ENCODE assay signal across 8 cellular contexts in the genomic region with DNA sequence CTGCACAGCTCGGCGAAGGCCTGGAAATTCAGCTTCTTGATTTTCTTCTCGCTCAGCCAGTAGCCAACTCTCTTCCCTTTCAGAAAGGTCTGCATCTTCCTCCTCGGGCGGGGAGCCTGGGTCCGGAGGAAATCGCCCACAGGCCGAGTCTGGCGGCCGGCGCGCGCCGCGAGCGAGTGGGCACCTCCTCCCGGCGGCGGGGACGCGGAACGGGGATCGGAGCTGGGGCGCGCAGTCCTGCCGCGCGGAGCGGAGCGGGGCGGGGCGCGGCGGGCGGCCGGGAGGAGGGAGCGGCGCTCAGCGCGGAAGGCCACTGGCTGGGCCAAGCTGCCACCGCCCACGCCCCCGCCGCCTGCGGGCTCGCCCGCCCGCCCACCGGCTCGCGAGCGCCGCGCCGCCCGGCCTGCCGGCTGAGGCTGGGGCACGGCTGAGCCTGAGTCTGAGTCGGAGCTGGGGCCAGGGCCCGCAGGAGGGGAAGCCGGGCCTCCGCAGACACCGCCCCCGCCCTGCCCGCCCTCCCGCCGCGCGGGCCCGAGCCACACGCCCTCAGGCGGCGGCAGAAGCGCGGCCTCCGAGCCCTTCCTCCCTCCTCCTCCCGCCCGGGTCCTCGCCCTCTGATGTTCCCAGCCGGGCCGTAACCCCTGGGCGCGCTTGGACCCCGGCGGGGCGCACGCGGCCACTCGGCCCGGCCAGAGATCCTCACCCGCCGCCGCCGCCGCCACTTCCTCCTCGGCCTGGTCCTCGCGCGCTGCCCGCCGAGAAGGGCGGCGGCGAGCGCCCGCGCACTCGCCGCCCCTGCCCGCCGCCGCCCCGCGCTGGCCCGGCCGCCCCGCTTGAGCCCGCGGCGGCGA.
DNase-seq lines count a peak whose midpoint lies in the region; ATAC-seq and TF ChIP-seq lines count a peak whose summit lies in the region.

No MANE protein-coding gene starts in this region.

- CTCF ChIA-PET in AG04449 (lab: Yijun Ruan, JAX): interaction anchor here (1.1 to 17.7 kb wide), 9 partner anchors 13 to 162 kb away, joined by 3 to 326 read pairs (median 63); no protein-coding TSS in a partner anchor

- POLR2A ChIA-PET in AG04449 (lab: Yijun Ruan, JAX): interaction anchor here (0.6 to 0.7 kb wide), 2 partner anchors 36 to 955 kb away, joined by 3 to 6 read pairs; no protein-coding TSS in a partner anchor

- H3K27ac Mint-ChIP-seq in central memory CD8-positive, alpha-beta T cell (ENCODE audit: low read depth): no peak overlapping the region

- H3K4me3 ChIP-seq in AG04449 (ENCODE audit: low read depth, low read length): peak overlapping the region; percentile 70

- no peak for DNase-seq in AG04449 (ENCODE audit: low read depth, low spot score)
- peak; percentile 92 for DNase-seq in NCI-H2227 (lab: John Stamatoyannopoulos, UW; ENCODE audit: unreplicated experiment)
- peak; percentile 61 for DNase-seq in activated CD4-positive, CD25-positive, alpha-beta regulatory T cell treated with anti-CD3 and anti-CD28 coated beads, Interleukin-2, amount 50 U/mL, for 16 hours (ENCODE audit: low read depth, low spot score)
- DNase-seq in central memory CD8-positive, alpha-beta T cell (ENCODE audit: low spot score in 2 of 2): peak; percentile 69 to 78
- peak; percentile 89 for DNase-seq in kidney glomerular epithelial cell (lab: John Stamatoyannopoulos, UW)
- DNase-seq in stimulated activated CD4-positive, alpha-beta T cell treated with anti-CD3 and anti-CD28 coated beads, Interleukin-15, amount 100 ng/mL, for 48 hours (ENCODE audit: low read depth in 2 of 2): peak; percentile 51 to 76

- H3K4me1 Mint-ChIP-seq in central memory CD8-positive, alpha-beta T cell: peaks cover 29% of the 10 kb centered on the region

- peak overlapping the region; percentile 81 for H3K4me3 Mint-ChIP-seq in central memory CD8-positive, alpha-beta T cell

- H3K36me3 Mint-ChIP-seq in central memory CD8-positive, alpha-beta T cell (ENCODE audit: insufficient read depth): peaks cover 9% of the 10 kb centered on the region

- ATAC-seq in GM18870 (IDR thresholded peaks at IDR 0.05; ENCODE audit: unreplicated experiment) (peak; percentile 41), HG03103 (IDR thresholded peaks at IDR 0.05; ENCODE audit: low read depth, unreplicated experiment) (peak; percentile 63)
- peak; percentile 82 for ATAC-seq in central memory CD8-positive, alpha-beta T cell (replicated peaks; ENCODE audit: extremely low read depth, poor library complexity, severe bottlenecking)

- peak; percentile 3 for TF ChIP-seq CTCF in AG04449 (IDR thresholded peaks at IDR 0.05; ENCODE audit: insufficient read depth, low read length, missing control alignments)

- H3K9me3 Mint-ChIP-seq in central memory CD8-positive, alpha-beta T cell: no peaks in the 10 kb centered on the region

- H3K27me3 Mint-ChIP-seq in central memory CD8-positive, alpha-beta T cell: no peaks in the 10 kb centered on the region
